In the genomic region with DNA sequence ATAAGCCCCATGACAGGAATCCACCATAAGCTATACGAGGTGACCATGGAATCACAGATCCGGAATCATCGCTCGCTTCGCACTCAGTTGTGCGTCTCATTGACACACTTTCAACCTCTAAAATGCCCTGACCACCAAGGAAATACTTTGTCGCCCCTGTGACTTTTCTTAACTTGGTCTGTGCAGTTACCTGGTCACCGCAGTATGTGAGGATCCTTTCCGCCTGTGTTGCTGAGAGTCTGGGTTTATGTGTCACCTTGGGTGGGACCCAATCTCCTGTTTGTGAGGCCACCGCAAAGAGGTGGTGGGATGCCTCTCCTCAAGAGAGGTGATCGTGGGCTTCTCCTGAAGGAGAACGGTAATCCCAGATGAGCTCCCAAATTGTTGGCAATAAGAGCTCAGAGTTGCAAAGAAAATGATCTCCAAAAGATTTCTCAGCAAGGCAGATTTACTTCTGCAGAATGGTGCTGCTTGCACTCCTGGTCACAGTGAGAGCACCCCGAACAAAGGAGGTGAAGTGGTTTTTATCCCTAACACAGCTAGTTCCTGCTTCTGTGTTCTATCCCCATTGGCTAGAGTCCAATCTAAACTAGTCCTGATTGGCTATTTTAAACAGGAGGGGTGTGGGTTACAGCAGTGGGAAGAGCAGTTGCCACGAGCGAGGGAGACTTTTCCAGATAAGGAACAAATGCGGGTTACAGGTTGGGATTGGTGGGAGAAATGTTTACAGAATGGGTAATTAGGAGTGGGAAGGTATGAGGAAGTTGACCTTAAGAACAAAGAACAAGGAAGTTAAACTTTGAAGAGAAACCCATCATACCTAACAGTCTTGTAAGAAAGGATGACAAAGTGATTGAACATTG, we compare ENCODE assay signal across 1 cellular context.
TF ChIP-seq lines count a peak whose summit lies in the region.

No MANE protein-coding gene starts in this region.

TF ChIP-seq in K562, 482 proteins besides CTCF, POLR2A, EP300 and RAD21 (continued from another document and continues in another):
- TF ChIP-seq RNF219 (CRISPR knock-in tag; IDR thresholded peaks at IDR 0.05), result no peak
- TF ChIP-seq ZNF324 (CRISPR knock-in tag; IDR thresholded peaks at IDR 0.05), result no peak
- 0 out of 2 replicates have a peak, but pooled peaks have one; percentile 45 for TF ChIP-seq RERE (CRISPR knock-in tag; IDR thresholded peaks at IDR 0.05; ENCODE audit: borderline replicate concordance)
- peak; percentile 73 for TF ChIP-seq SNRNP70 (optimal IDR thresholded peaks at IDR 0.05; ENCODE audit: low read depth, low read length)
- TF ChIP-seq, protein P1, sequence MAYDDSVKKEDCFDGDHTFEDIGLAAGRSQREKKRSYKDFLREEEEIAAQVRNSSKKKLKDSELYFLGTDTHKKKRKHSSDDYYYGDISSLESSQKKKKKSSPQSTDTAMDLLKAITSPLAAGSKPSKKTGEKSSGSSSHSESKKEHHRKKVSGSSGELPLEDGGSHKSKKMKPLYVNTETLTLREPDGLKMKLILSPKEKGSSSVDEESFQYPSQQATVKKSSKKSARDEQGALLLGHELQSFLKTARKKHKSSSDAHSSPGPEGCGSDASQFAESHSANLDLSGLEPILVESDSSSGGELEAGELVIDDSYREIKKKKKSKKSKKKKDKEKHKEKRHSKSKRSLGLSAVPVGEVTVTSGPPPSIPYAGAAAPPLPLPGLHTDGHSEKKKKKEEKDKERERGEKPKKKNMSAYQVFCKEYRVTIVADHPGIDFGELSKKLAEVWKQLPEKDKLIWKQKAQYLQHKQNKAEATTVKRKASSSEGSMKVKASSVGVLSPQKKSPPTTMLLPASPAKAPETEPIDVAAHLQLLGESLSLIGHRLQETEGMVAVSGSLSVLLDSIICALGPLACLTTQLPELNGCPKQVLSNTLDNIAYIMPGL (CRISPR knock-in tag; IDR thresholded peaks at IDR 0.05), result no peak
- TF ChIP-seq MAFG (tag; conservative IDR thresholded peaks at IDR 0.05), result no peak
- TF ChIP-seq POLR2AphosphoS2 (IDR thresholded peaks at IDR 0.05; ENCODE audit: low read length), result no peak
- no peak for TF ChIP-seq SMARCC2 (IDR thresholded peaks at IDR 0.05; ENCODE audit: low read depth)
- TF ChIP-seq MCM5 (IDR thresholded peaks at IDR 0.05; ENCODE audit: low read depth), result no peak
- no peak for TF ChIP-seq THRA (IDR thresholded peaks at IDR 0.05)
- TF ChIP-seq NR2F6 (CRISPR knock-in tag; IDR thresholded peaks at IDR 0.05), result no peak
- TF ChIP-seq NFXL1 (CRISPR knock-in tag; IDR thresholded peaks at IDR 0.05), result no peak
- no peak for TF ChIP-seq NCOA4 (IDR thresholded peaks at IDR 0.05; ENCODE audit: partially characterized antibody)
- TF ChIP-seq, protein P2, sequence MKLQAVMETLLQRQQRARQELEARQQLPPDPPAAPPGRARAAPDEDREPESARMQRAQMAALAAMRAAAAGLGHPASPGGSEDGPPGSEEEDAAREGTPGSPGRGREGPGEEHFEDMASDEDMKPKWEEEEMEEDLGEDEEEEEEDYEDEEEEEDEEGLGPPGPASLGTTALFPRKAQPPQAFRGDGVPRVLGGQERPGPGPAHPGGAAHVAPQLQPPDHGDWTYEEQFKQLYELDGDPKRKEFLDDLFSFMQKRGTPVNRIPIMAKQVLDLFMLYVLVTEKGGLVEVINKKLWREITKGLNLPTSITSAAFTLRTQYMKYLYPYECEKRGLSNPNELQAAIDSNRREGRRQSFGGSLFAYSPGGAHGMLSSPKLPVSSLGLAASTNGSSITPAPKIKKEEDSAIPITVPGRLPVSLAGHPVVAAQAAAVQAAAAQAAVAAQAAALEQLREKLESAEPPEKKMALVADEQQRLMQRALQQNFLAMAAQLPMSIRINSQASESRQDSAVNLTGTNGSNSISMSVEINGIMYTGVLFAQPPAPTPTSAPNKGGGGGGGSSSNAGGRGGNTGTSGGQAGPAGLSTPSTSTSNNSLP (IDR thresholded peaks at IDR 0.05; ENCODE audit: borderline replicate concordance, low read depth, low read length), result no peak
- no peak for TF ChIP-seq ZNF165 (CRISPR knock-in tag; IDR thresholded peaks at IDR 0.05; ENCODE audit: borderline replicate concordance)
- TF ChIP-seq POU5F1 (IDR thresholded peaks at IDR 0.05; ENCODE audit: borderline replicate concordance, low read depth, low read length, partially characterized antibody), result no peak
- TF ChIP-seq PRPF4 (IDR thresholded peaks at IDR 0.05; ENCODE audit: insufficient read depth, low read depth, low read length, poor library complexity, severe bottlenecking), result no peak
- TF ChIP-seq GTF2A2 (tag; IDR thresholded peaks at IDR 0.05), result no peak
- no peak for TF ChIP-seq TAL1 (IDR thresholded peaks at IDR 0.05)
- TF ChIP-seq ZNF41 (CRISPR knock-in tag; conservative IDR thresholded peaks at IDR 0.05), result no peak
- no peak for TF ChIP-seq ZFX (CRISPR knock-in tag; IDR thresholded peaks at IDR 0.05)
- TF ChIP-seq HDGF (IDR thresholded peaks at IDR 0.05), result no peak
- TF ChIP-seq SIRT6 (IDR thresholded peaks at IDR 0.05; ENCODE audit: low read depth, low read length), result peak; percentile 32
- TF ChIP-seq NCOA2 (IDR thresholded peaks at IDR 0.05; ENCODE audit: partially characterized antibody in 2 of 2), result no peak
- TF ChIP-seq HMBOX1 (IDR thresholded peaks at IDR 0.05), result peak; percentile 80
- no peak for TF ChIP-seq HDAC3 (IDR thresholded peaks at IDR 0.05; ENCODE audit: borderline replicate concordance, partially characterized antibody)
- TF ChIP-seq CCNT2 (IDR thresholded peaks at IDR 0.05; ENCODE audit: borderline replicate concordance, extremely low read depth, insufficient read length, low read depth, low read length), result no peak
- no peak for TF ChIP-seq LARP7 (IDR thresholded peaks at IDR 0.05)
- no peak for TF ChIP-seq PHTF2 (CRISPR knock-in tag; IDR thresholded peaks at IDR 0.05)
- no peak for TF ChIP-seq SETDB1 (IDR thresholded peaks at IDR 0.05; ENCODE audit: low read length)
- no peak for TF ChIP-seq ZBTB1 (CRISPR knock-in tag; IDR thresholded peaks at IDR 0.05; ENCODE audit: borderline replicate concordance, low read depth)
- TF ChIP-seq ZBTB17 (CRISPR knock-in tag; IDR thresholded peaks at IDR 0.05), result no peak
- no peak for TF ChIP-seq MYC (IDR thresholded peaks at IDR 0.05; ENCODE audit: low read depth, low read length)
- TF ChIP-seq MYC (CRISPR knock-in tag; IDR thresholded peaks at IDR 0.05; ENCODE audit: borderline replicate concordance, low read depth), result no peak
- no peak for TF ChIP-seq TFE3 (CRISPR knock-in tag; IDR thresholded peaks at IDR 0.05)
- no peak for TF ChIP-seq ZNF311 (CRISPR knock-in tag; IDR thresholded peaks at IDR 0.05)
- TF ChIP-seq MBD2 (IDR thresholded peaks at IDR 0.05; ENCODE audit: borderline replicate concordance, low read depth), result 0 out of 2 replicates have a peak, but pooled peaks have one; percentile 5
- no peak for TF ChIP-seq NELFE (IDR thresholded peaks at IDR 0.05; ENCODE audit: insufficient read depth, insufficient read length)
- TF ChIP-seq SMARCA5 (IDR thresholded peaks at IDR 0.05), result no peak
- no peak for TF ChIP-seq ZNF133 (CRISPR knock-in tag; IDR thresholded peaks at IDR 0.05)
- TF ChIP-seq MYNN (IDR thresholded peaks at IDR 0.05), result no peak; the same call in 1 of the 2 replicates
- no peak for TF ChIP-seq MYNN (CRISPR knock-in tag; IDR thresholded peaks at IDR 0.05)
- TF ChIP-seq, protein P3, sequence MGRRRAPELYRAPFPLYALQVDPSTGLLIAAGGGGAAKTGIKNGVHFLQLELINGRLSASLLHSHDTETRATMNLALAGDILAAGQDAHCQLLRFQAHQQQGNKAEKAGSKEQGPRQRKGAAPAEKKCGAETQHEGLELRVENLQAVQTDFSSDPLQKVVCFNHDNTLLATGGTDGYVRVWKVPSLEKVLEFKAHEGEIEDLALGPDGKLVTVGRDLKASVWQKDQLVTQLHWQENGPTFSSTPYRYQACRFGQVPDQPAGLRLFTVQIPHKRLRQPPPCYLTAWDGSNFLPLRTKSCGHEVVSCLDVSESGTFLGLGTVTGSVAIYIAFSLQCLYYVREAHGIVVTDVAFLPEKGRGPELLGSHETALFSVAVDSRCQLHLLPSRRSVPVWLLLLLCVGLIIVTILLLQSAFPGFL (CRISPR knock-in tag; IDR thresholded peaks at IDR 0.05), result peak; percentile 93; the same call in 1 of the 2 replicates
- TF ChIP-seq NFE2L1 (tag; IDR thresholded peaks at IDR 0.05; ENCODE audit: borderline replicate concordance, low read depth), result no peak
- no peak for TF ChIP-seq RCOR1 (IDR thresholded peaks at IDR 0.05; ENCODE audit: borderline replicate concordance in 1 of 2, low read depth in 2 of 2, low read length in 2 of 2)
